ENCODE assay signal across 20 cellular contexts in genomic region chr19:23789246-23789645, GRCh38. TPM values are rescaled to one million over a fixed set of nuclear protein-coding genes. Genes with fewer than 3 reads are reported as not detected.
A peak's percentile ranks its signal among the peaks of the same experiment; 100 is the strongest.
DNase-seq lines count a peak whose midpoint lies in the region; ATAC-seq and TF ChIP-seq lines count a peak whose summit lies in the region.
"Had no signal": no experiment of that assay in that cellular context is flagged by ENCODE, and none has a peak within 500 bp of the region (broad histone marks: within the 10 kb centered on the region; RNA-seq: fewer than 3 reads in every experiment).

No MANE protein-coding gene starts in this region.

- intact Hi-C loops in mammary epithelial cell (cut with micrococcal nuclease) = no loop called here
- intact Hi-C loops in MCF 10A (cut with micrococcal nuclease) = no loop called here

- no peak overlapping the region for H2AFZ ChIP-seq in mammary epithelial cell (ENCODE audit: low read depth, low read length)

- no peaks in the 10 kb centered on the region for H4K20me1 ChIP-seq in mammary epithelial cell (ENCODE audit: insufficient read depth, low read length)
- H4K20me1 ChIP-seq: BLaER1 had no signal

- no peak overlapping the region for H3K27ac ChIP-seq in mammary epithelial cell (ENCODE audit: insufficient read depth, low read depth, low read length)
- no peak overlapping the region for H3K27ac ChIP-seq in foreskin keratinocyte
- H3K27ac ChIP-seq: BLaER1 had no signal

- H3K27ac Mint-ChIP-seq in MCF 10A (ENCODE audit: low read depth, unreplicated experiment) (no peak overlapping the region), WTC11 (peak overlapping the region; percentile 33; the same call in 1 of the 2 replicates)
- H3K27ac Mint-ChIP-seq in naive thymus-derived CD8-positive, alpha-beta T cell = no peak overlapping the region
- H3K27ac Mint-ChIP-seq: CD14-positive monocyte; CD4-positive, alpha-beta memory T cell had no signal

- H3K4me3 ChIP-seq in mammary epithelial cell (replicated peaks in 1 of 3; ENCODE audit: insufficient read depth in 1 of 3, low read depth in 2 of 3, low read length in 3 of 3) = no peak overlapping the region
- no peak overlapping the region for H3K4me3 ChIP-seq in epithelial cell of esophagus (ENCODE audit: low read length)
- H3K4me3 ChIP-seq: BLaER1 had no signal

- in situ Hi-C loops in mammary epithelial cell (cut with MboI; ENCODE audit: low sequenced_read_pairs in 2 of 2) = no loop called here

- no peaks in the 10 kb centered on the region for H3K27me3 ChIP-seq in mammary epithelial cell (ENCODE audit: insufficient read depth, low read length)
- H3K27me3 ChIP-seq in foreskin keratinocyte = no peaks in the 10 kb centered on the region
- H3K27me3 ChIP-seq: BE2C, BLaER1 had no signal

- BruUV-seq in mammary epithelial cell (replicated peaks; lab: Mats Ljungman, UMichigan) (no TSS peak), MCF 10A (replicated peaks; lab: Mats Ljungman, UMichigan) (no TSS peak)

- dilution Hi-C loops in mammary epithelial cell (cut with HindIII; ENCODE audit: low sequenced_read_pairs) = no loop called here

- H3K4me1 ChIP-seq in mammary epithelial cell (ENCODE audit: insufficient read depth, low read length) (no peaks in the 10 kb centered on the region), foreskin keratinocyte (no peaks in the 10 kb centered on the region)
- H3K4me1 ChIP-seq: BE2C, BLaER1, Caco-2 had no signal

- H3K36me3 Mint-ChIP-seq in MCF 10A (ENCODE audit: insufficient read depth, unreplicated experiment) = no peaks in the 10 kb centered on the region
- peaks cover 58% of the 10 kb centered on the region for H3K36me3 Mint-ChIP-seq in WTC11
- H3K36me3 Mint-ChIP-seq in naive thymus-derived CD8-positive, alpha-beta T cell = peaks cover 2 to 31% (median 3%) of the 10 kb centered on the region in 3 donors

- TF ChIP-seq CTCF in mammary epithelial cell (conservative IDR thresholded peaks at IDR 0.05 in 1 of 2, IDR thresholded peaks at IDR 0.05 in 1 of 2; ENCODE audit: extremely low read depth in 1 of 2, insufficient read depth in 1 of 2, low read depth in 1 of 2, low read length in 2 of 2) = no peak
- TF ChIP-seq CTCF in MCF 10A (IDR thresholded peaks at IDR 0.05; ENCODE audit: unreplicated experiment) = no peak
- no peak for TF ChIP-seq CTCF in WTC11 (IDR thresholded peaks at IDR 0.05)
- no peak for TF ChIP-seq CTCF in epithelial cell of esophagus (IDR thresholded peaks at IDR 0.05; ENCODE audit: insufficient read depth, low read depth, low read length, missing control alignments)
- TF ChIP-seq CTCF in foreskin keratinocyte (conservative IDR thresholded peaks at IDR 0.05) = no peak

- H3K27me3 Mint-ChIP-seq in MCF 10A (ENCODE audit: insufficient read depth, unreplicated experiment) (no peaks in the 10 kb centered on the region), WTC11 (ENCODE audit: low read depth) (no peaks in the 10 kb centered on the region)
- no peaks in the 10 kb centered on the region for H3K27me3 Mint-ChIP-seq in naive thymus-derived CD8-positive, alpha-beta T cell
- H3K27me3 Mint-ChIP-seq: CD4-positive, alpha-beta memory T cell; CD4-positive, CD25-positive, alpha-beta regulatory T cell had no signal

- H3K4me3 Mint-ChIP-seq in MCF 10A (ENCODE audit: unreplicated experiment) (no peak overlapping the region), WTC11 (no peak overlapping the region)
- no peak overlapping the region for H3K4me3 Mint-ChIP-seq in naive thymus-derived CD8-positive, alpha-beta T cell
- H3K4me3 Mint-ChIP-seq: CD14-positive monocyte; CD4-positive, alpha-beta memory T cell; CD4-positive, CD25-positive, alpha-beta regulatory T cell had no signal

- H3K79me2 ChIP-seq in mammary epithelial cell (ENCODE audit: insufficient read depth, low read length) = no peaks in the 10 kb centered on the region

- no peaks in the 10 kb centered on the region for H3K36me3 ChIP-seq in mammary epithelial cell (ENCODE audit: insufficient read depth, low read length)
- H3K36me3 ChIP-seq: BE2C, BLaER1 had no signal

- peaks cover 26% of the 10 kb centered on the region for H3K9me3 ChIP-seq in mammary epithelial cell (replicated peaks; ENCODE audit: insufficient read depth, low read length)
- H3K9me3 ChIP-seq: BE2C, BLaER1, Caco-2 had no signal

- no peak overlapping the region for H3K9ac ChIP-seq in mammary epithelial cell (ENCODE audit: insufficient read depth, low read length)
- H3K9ac ChIP-seq: BLaER1 had no signal

- ATAC-seq in WTC11 (no peak), foreskin keratinocyte (no peak)
- ATAC-seq in naive thymus-derived CD8-positive, alpha-beta T cell = no peak

- CTCF ChIA-PET in mammary epithelial cell (lab: Charles Lee; ENCODE audit: low non-redundant PET) = no interaction called here
- CTCF ChIA-PET in MCF 10A (lab: Yijun Ruan, JAX) = no interaction called here
- CTCF ChIA-PET in WTC11 (lab: Charles Lee) = interaction anchor here (0.6 kb wide), 1 partner anchor 15 kb away, joined by 3 read pairs; no protein-coding TSS in a partner anchor

- H3K9me3 Mint-ChIP-seq in MCF 10A (ENCODE audit: unreplicated experiment) (peaks cover 24% of the 10 kb centered on the region), WTC11 (no peaks in the 10 kb centered on the region)
- H3K9me3 Mint-ChIP-seq in naive thymus-derived CD8-positive, alpha-beta T cell = peaks cover 0 to 8% (median 0%) of the 10 kb centered on the region in 9 donors

- H3K4me2 ChIP-seq in mammary epithelial cell (ENCODE audit: insufficient read depth, low read depth, low read length) = no peak overlapping the region
- H3K4me2 ChIP-seq: BLaER1 had no signal

- POLR2A ChIA-PET in MCF 10A (lab: Yijun Ruan, JAX) (no interaction called here), WTC11 (lab: Charles Lee) (interaction anchor here (0.7 kb wide), 1 partner anchor 86 kb away, joined by 3 read pairs; no protein-coding TSS in a partner anchor)
- POLR2A ChIA-PET in naive thymus-derived CD8-positive, alpha-beta T cell (lab: Charles Lee) = interaction anchor here (0.6 kb wide), 1 partner anchor 520 kb away, joined by 5 read pairs; no protein-coding TSS in a partner anchor

- H3K4me1 Mint-ChIP-seq in MCF 10A (ENCODE audit: insufficient read depth, unreplicated experiment) (no peaks in the 10 kb centered on the region), WTC11 (peaks cover 15% of the 10 kb centered on the region)
- H3K4me1 Mint-ChIP-seq in naive thymus-derived CD8-positive, alpha-beta T cell = peaks cover 0 to 15% (median 8%) of the 10 kb centered on the region in 4 donors

- peak; percentile 30 for DNase-seq in mammary epithelial cell
- no peak for DNase-seq in MCF 10A (ENCODE audit: unreplicated experiment)
- no peak for DNase-seq in WTC11 (ENCODE audit: low spot score)
- DNase-seq in epithelial cell of esophagus (ENCODE audit: low read depth) = peak; percentile 70
- DNase-seq in foreskin keratinocyte = peak; percentile 13 to 70
- no peak for DNase-seq in naive thymus-derived CD8-positive, alpha-beta T cell
- no peak for DNase-seq in mucosa of gallbladder (ENCODE audit: low spot score)
- no peak for DNase-seq in foreskin melanocyte
- DNase-seq: 8988T; ACHN; BE2C; C1 segment of cervical spinal cord; Caco-2; Calu3; CD4-positive, alpha-beta memory T cell; CD4-positive, CD25-positive, alpha-beta regulatory T cell; DMS79 treated with DMSO at 0.1 percent for 48 hours; GF-D8 had no signal

TF ChIP-seq in WTC11, 78 proteins besides CTCF, POLR2A, EP300 and RAD21 (continues in another document):
- TF ChIP-seq TEAD4 (CRISPR knock-in tag; IDR thresholded peaks at IDR 0.05) = no peak
- TF ChIP-seq CREB1 (CRISPR knock-in tag; IDR thresholded peaks at IDR 0.05) = no peak
- TF ChIP-seq NR2C2 (CRISPR knock-in tag; IDR thresholded peaks at IDR 0.05) = no peak
- TF ChIP-seq CBFB (CRISPR knock-in tag; IDR thresholded peaks at IDR 0.05; ENCODE audit: low read depth) = no peak
- no peak for TF ChIP-seq EMX1 (CRISPR knock-in tag; IDR thresholded peaks at IDR 0.05)
- no peak for TF ChIP-seq CREM (CRISPR knock-in tag; IDR thresholded peaks at IDR 0.05)
- TF ChIP-seq OVOL2 (CRISPR knock-in tag; IDR thresholded peaks at IDR 0.05; ENCODE audit: borderline replicate concordance) = no peak
- no peak for TF ChIP-seq ZNF396 (CRISPR knock-in tag; IDR thresholded peaks at IDR 0.05; ENCODE audit: borderline replicate concordance)
- no peak for TF ChIP-seq ATF1 (CRISPR knock-in tag; IDR thresholded peaks at IDR 0.05)
- TF ChIP-seq, protein P1, sequence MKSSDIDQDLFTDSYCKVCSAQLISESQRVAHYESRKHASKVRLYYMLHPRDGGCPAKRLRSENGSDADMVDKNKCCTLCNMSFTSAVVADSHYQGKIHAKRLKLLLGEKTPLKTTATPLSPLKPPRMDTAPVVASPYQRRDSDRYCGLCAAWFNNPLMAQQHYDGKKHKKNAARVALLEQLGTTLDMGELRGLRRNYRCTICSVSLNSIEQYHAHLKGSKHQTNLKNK (CRISPR knock-in tag; IDR thresholded peaks at IDR 0.05) = no peak
- TF ChIP-seq ZNF281 (CRISPR knock-in tag; IDR thresholded peaks at IDR 0.05) = no peak

RNA-seq across cellular contexts. Expression of gene ZNF681, which starts 30.6 kb away (rescaled TPM):
- 1 to 10 TPM; 1.3 to 2.3 TPM for total RNA-seq in mammary epithelial cell
- polyA plus RNA-seq in mammary epithelial cell = 0.19 TPM
- not detected for polyA minus RNA-seq in mammary epithelial cell
- total RNA-seq in MCF 10A (2022) = not detected in 2 replicates
- total RNA-seq in WTC11 (2021) = 12.9 to 16.9 TPM (median 14.5 TPM) in 3 replicates
- total RNA-seq in foreskin keratinocyte = 1.4 and 1.7 TPM in 2 replicates
- 0.34 and 0.42 TPM in 2 replicates for polyA plus RNA-seq in foreskin keratinocyte
- total RNA-seq in naive thymus-derived CD8-positive, alpha-beta T cell = 10 to 100 TPM in 1 of 2 experiments, 1 to 10 TPM in 1; 9.7 to 10.8 TPM
- polyA plus RNA-seq in naive thymus-derived CD8-positive, alpha-beta T cell = 1 to 10 TPM; 3.5 to 4.7 (median 4.7) TPM
- 4.0 TPM for total RNA-seq in mucosa of gallbladder

Comparison
In these comparisons a context has a peak if more than half of its experiments do, and no peak if none do; other contexts are left out.
1. DNase-seq: peak in mammary epithelial cell (single experiment), epithelial cell of esophagus (single experiment) and foreskin keratinocyte (2 of 2); none in MCF 10A (single experiment), WTC11 (single experiment), naive thymus-derived CD8-positive, alpha-beta T cell (0 of 10), mucosa of gallbladder (single experiment) and foreskin melanocyte (single experiment).